In genomic region chr21:44013380-44014088, GRCh38 we compare ENCODE assay signal across 8 cellular contexts. TPM values are rescaled to one million over a fixed set of nuclear protein-coding genes. Genes with fewer than 3 reads are reported as not detected.
A peak's percentile ranks its signal among the peaks of the same experiment; 100 is the strongest.
DNase-seq lines count a peak whose midpoint lies in the region; ATAC-seq and TF ChIP-seq lines count a peak whose summit lies in the region.

No MANE protein-coding gene starts in this region.

- H3K27me3 ChIP-seq in right cardiac atrium (ENCODE audit: control insufficient read depth, insufficient read depth) (no peaks in the 10 kb centered on the region), skeletal muscle tissue (ENCODE audit: control insufficient read depth in 3 of 3, insufficient read depth in 3 of 3, low read length in 3 of 3) (no peaks in the 10 kb centered on the region)

- intact Hi-C loops in right cardiac atrium (cut with DNase I) = no loop called here

- CTCF ChIA-PET in GM10248 (lab: Yijun Ruan, JAX) = interaction anchor here (0.6 to 1.7 kb wide), 13 partner anchors 9 to 284 kb away, joined by 3 to 5 read pairs (median 3); no protein-coding TSS in a partner anchor

- H3K9ac ChIP-seq in skeletal muscle tissue (ENCODE audit: low read depth in 1 of 3, low read length in 3 of 3) = peak overlapping the region; percentile 79 to 86 (median 79)

- WGBS in right cardiac atrium = 22% methylated on average over 8 of the region's 8 CpGs

- DNase-seq in GM10248 (ENCODE audit: extremely low spot score) (peak; percentile 48), NCI-H226 (peak; percentile 11), right cardiac atrium (no peak), NCI-H1105 treated with DMSO at 0.1 percent for 48 hours (lab: John Stamatoyannopoulos, UW) (no peak), NCI-H2171 treated with DMSO at 0.1 percent for 48 hours (lab: John Stamatoyannopoulos, UW) (no peak)
- DNase-seq in activated effector memory CD4-positive, alpha-beta T cell treated with anti-CD3 and anti-CD28 coated beads, Interleukin-2, amount 50 U/mL, for 16 hours = peak; percentile 82

- ATAC-seq in right cardiac atrium (no peak), HG02981 (IDR thresholded peaks at IDR 0.05; ENCODE audit: unreplicated experiment) (no peak)

- H3K4me3 ChIP-seq in right cardiac atrium (ENCODE audit: low read length) (peak overlapping the region; percentile 99), skeletal muscle tissue (ENCODE audit: low read length in 3 of 3) (peak overlapping the region; percentile 69 to 85 (median 74))

- H3K36me3 ChIP-seq in skeletal muscle tissue (ENCODE audit: control insufficient read depth in 3 of 3, insufficient read depth in 3 of 3, low read length in 3 of 3) = no peaks in the 10 kb centered on the region

- peak; percentile 10 for TF ChIP-seq CTCF in GM10248 (IDR thresholded peaks at IDR 0.05; ENCODE audit: control extremely low read depth, extremely low read depth, low read depth, missing control alignments)

- H3K9me3 ChIP-seq in right cardiac atrium (ENCODE audit: control insufficient read depth, low read length) (no peaks in the 10 kb centered on the region), skeletal muscle tissue (ENCODE audit: control insufficient read depth in 3 of 3, low read length in 3 of 3) (no peaks in the 10 kb centered on the region)

- H3K27ac ChIP-seq in right cardiac atrium (ENCODE audit: low read length) = peak overlapping the region; percentile 25
- peak overlapping the region; percentile 80 for H3K27ac ChIP-seq in skeletal muscle tissue (ENCODE audit: low read depth, low read length)

- POLR2A ChIA-PET in GM10248 (lab: Yijun Ruan, JAX) = no interaction called here

- H3K4me1 ChIP-seq in right cardiac atrium (ENCODE audit: control insufficient read depth, insufficient read depth, low read length) (no peaks in the 10 kb centered on the region), skeletal muscle tissue (ENCODE audit: control insufficient read depth in 3 of 3, insufficient read depth in 3 of 3, low read length in 3 of 3) (peaks cover 20 to 23% (median 21%) of the 10 kb centered on the region in 3 donors)

RNA-seq across cellular contexts. Expression of gene TRAPPC10, which starts 1.4 kb away (rescaled TPM):
- total RNA-seq in right cardiac atrium (10 to 100 TPM; 18.0 to 23.3 (median 19.1) TPM), skeletal muscle tissue (7.3 TPM)
- polyA plus RNA-seq in right cardiac atrium = 7.6 TPM

Comparison
In these comparisons a context has a peak if more than half of its experiments do, and no peak if none do; other contexts are left out.
1. DNase-seq: peak in GM10248 (single experiment), NCI-H226 (single experiment) and activated effector memory CD4-positive, alpha-beta T cell treated with anti-CD3 and anti-CD28 coated beads, Interleukin-2, amount 50 U/mL, for 16 hours (single experiment); none in right cardiac atrium (0 of 3), NCI-H1105 treated with DMSO at 0.1 percent for 48 hours (single experiment) and NCI-H2171 treated with DMSO at 0.1 percent for 48 hours (single experiment).